7 cellular contexts compared by ENCODE assay signal in genomic region chr3:184320099-184320445, GRCh38. TPM values are rescaled to one million over a fixed set of nuclear protein-coding genes. Genes with fewer than 3 reads are reported as not detected.
DNase-seq lines count a peak whose midpoint lies in the region; TF ChIP-seq lines count a peak whose summit lies in the region.
"Had no signal": no experiment of that assay in that cellular context is flagged by ENCODE, and none has a peak within 500 bp of the region (broad histone marks: within the 10 kb centered on the region; RNA-seq: fewer than 3 reads in every experiment).

No MANE protein-coding gene starts in this region.

- TF ChIP-seq POLR2A in testis (IDR thresholded peaks at IDR 0.05) = no peak

- H3K36me3 ChIP-seq in testis (ENCODE audit: low read depth, missing control alignments) = no peaks in the 10 kb centered on the region

- DNase-seq in SIG-M5 treated with dmso at 0.1 percent for 504 hours (lab: John Stamatoyannopoulos, UW; ENCODE audit: unreplicated experiment) (peak; percentile 77), SIG-M5 (lab: John Stamatoyannopoulos, UW) (no peak), hypothalamus (lab: John Stamatoyannopoulos, UW) (peak; percentile 24 to 97 (median 88)), testis (peak; percentile 98), NCI-H526 treated with DMSO at 0.1 percent for 48 hours (lab: John Stamatoyannopoulos, UW) (no peak)
- DNase-seq in activated T-cell treated with anti-CD3 and anti-CD28 coated beads, Interleukin-2, amount 50 U/mL, for 1 hour = peak; percentile 50

- H3K9me3 ChIP-seq in testis = no peaks in the 10 kb centered on the region
- H3K9me3 ChIP-seq: BLaER1 had no signal

- H3K4me1 ChIP-seq in testis = peaks cover 58% of the 10 kb centered on the region

- H3K27me3 ChIP-seq in testis = no peaks in the 10 kb centered on the region
- H3K27me3 ChIP-seq: BLaER1 had no signal

- TF ChIP-seq CTCF in testis (IDR thresholded peaks at IDR 0.05) = no peak

- WGBS in testis, 2 donors = 34% methylated on average over 4 of the region's 4 CpGs; no CpG with 5 or more reads in 1 of the 2 donors

- peak overlapping the region in 1 of 2 donors; percentile 12 for H3K4me3 ChIP-seq in testis
- H3K4me3 ChIP-seq: BLaER1 had no signal

- peak overlapping the region; percentile 89 to 91 for H3K27ac ChIP-seq in testis
- H3K27ac ChIP-seq: BLaER1 had no signal

- intact Hi-C loops in testis (cut with DNase I; ENCODE audit: low total_unique reads) = no loop called here

RNA-seq across cellular contexts. Expression of gene EIF4G1, which starts 5.7 kb away (rescaled TPM):
- total RNA-seq in testis = 100 to 1,000 TPM; 295 TPM
- polyA plus RNA-seq in testis (ENCODE audit: insufficient read depth, low read depth, low replicate concordance) = 255 TPM

RNA-seq across cellular contexts. Expression of gene FAM131A, which starts 17.3 kb away (rescaled TPM):
- total RNA-seq in testis = 10 to 100 TPM; 75.9 to 77.2 TPM
- polyA plus RNA-seq in testis (ENCODE audit: insufficient read depth, low read depth, low replicate concordance) = 28.1 TPM

RNA-seq across cellular contexts. Expression of gene PSMD2, which starts 21.0 kb away (rescaled TPM):
- total RNA-seq in testis = 100 to 1,000 TPM; 289 to 339 TPM
- polyA plus RNA-seq in testis (ENCODE audit: insufficient read depth, low read depth, low replicate concordance) = 379 TPM

RNA-seq across cellular contexts. Expression of gene CLCN2, which starts 41.3 kb away (rescaled TPM):
- total RNA-seq in testis = 100 to 1,000 TPM in 1 of 2 donors, 10 to 100 TPM in 1; 98.2 to 118 TPM
- 46.7 TPM for polyA plus RNA-seq in testis (ENCODE audit: insufficient read depth, low read depth, low replicate concordance)

RNA-seq across cellular contexts. Expression of gene POLR2H, which starts 41.4 kb away (rescaled TPM):
- 10 to 100 TPM; 65.0 to 76.4 TPM for total RNA-seq in testis
- polyA plus RNA-seq in testis (ENCODE audit: insufficient read depth, low read depth, low replicate concordance) = 72.2 TPM

Comparison
In these comparisons a context has a peak if more than half of its experiments do, and no peak if none do; other contexts are left out.
1. DNase-seq: peak in SIG-M5 treated with dmso at 0.1 percent for 504 hours (single experiment), activated T-cell treated with anti-CD3 and anti-CD28 coated beads, Interleukin-2, amount 50 U/mL, for 1 hour (single experiment), hypothalamus (51 of 51) and testis (single experiment); none in SIG-M5 (single experiment) and NCI-H526 treated with DMSO at 0.1 percent for 48 hours (single experiment).